ENCODE assay signal across 8 cellular contexts in the genomic region with DNA sequence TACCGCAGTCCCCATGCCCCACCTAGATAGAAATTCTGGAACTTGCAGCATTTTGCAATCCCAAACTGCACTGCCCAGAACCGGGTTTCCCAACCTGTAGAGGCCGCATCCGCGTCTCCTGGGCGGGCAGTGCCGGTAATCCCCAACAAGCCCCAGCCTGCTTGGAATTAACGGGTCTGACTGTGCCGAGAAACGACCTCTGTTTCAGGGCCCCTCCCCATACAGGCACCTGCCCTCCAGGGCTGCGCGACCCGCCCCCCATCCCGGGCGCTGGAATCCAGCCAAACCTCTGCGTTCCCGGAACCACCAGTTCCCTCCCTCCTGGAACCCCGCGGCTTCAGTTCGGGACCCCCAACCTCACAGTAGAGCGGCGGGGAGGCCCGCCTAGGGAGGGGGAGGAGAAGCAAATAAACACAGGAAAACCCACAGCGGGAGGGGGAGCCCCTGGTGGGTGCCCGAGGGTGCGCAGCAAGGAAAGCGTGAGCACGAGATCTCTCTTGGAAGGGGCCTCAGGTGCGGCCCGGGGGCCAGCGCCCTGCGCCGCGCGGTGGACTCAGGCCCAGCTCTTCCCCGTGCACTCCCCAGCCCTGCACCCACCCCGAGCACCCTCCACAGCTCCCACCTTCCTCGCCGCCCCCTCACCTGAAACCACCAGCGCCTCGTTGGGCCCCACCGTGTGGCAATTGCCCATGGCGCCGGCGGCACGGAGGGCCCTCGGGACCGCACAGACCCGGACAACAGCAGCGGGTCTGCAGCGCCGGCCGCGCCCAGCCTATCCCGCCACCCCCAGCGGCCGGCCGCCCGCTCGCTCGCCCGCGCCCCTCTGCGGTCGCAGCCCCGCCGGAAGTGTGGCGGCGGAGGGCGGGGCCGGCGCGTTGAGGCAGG. TPM values are rescaled to one million over a fixed set of nuclear protein-coding genes. Genes with fewer than 3 reads are reported as not detected.
DNase-seq lines count a peak whose midpoint lies in the region; ATAC-seq and TF ChIP-seq lines count a peak whose summit lies in the region.

A gene with protein sequence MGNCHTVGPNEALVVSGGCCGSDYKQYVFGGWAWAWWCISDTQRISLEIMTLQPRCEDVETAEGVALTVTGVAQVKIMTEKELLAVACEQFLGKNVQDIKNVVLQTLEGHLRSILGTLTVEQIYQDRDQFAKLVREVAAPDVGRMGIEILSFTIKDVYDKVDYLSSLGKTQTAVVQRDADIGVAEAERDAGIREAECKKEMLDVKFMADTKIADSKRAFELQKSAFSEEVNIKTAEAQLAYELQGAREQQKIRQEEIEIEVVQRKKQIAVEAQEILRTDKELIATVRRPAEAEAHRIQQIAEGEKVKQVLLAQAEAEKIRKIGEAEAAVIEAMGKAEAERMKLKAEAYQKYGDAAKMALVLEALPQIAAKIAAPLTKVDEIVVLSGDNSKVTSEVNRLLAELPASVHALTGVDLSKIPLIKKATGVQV (minus strand): TSS at position 850 of the 885 bp plus-strand sequence. CDS start 159 bp downstream, at position 691.

- peak within 1 kb of the TSS; percentile 94 for H3K4me2 ChIP-seq in osteoblast (ENCODE audit: insufficient read depth, low read length)

- peaks cover 36 to 45% (median 41%) of the 10 kb centered on the region in 3 donors for H3K4me1 Mint-ChIP-seq in IgD-negative memory B cell

- H3K36me3 Mint-ChIP-seq in IgD-negative memory B cell: peaks cover 5% of the 10 kb centered on the region

- no peak for TF ChIP-seq CTCF in osteoblast (IDR thresholded peaks at IDR 0.05; ENCODE audit: extremely low read depth, low read depth, low read length)

- no peaks in the 10 kb centered on the region for H3K27me3 ChIP-seq in osteoblast (ENCODE audit: insufficient read depth, low read length)
- no peaks in the 10 kb centered on the region for H3K27me3 ChIP-seq in thymus (ENCODE audit: control insufficient read depth, insufficient read depth)

- H3K27ac Mint-ChIP-seq in IgD-negative memory B cell: peak within 1 kb of the TSS; percentile 96 to 99 (median 99)

- WGBS in thymus: under 1% methylated on average over 73 of the region's 73 CpGs

- no peaks in the 10 kb centered on the region for H3K9me3 ChIP-seq in osteoblast (ENCODE audit: low read depth, low read length)
- H3K9me3 ChIP-seq in thymus (ENCODE audit: control insufficient read depth): no peaks in the 10 kb centered on the region

- peaks cover 40% of the 10 kb centered on the region for H3K79me2 ChIP-seq in osteoblast (ENCODE audit: insufficient read depth, low read length)

- DNase-seq in ELF-1 (ENCODE audit: low read depth, low spot score) (peak; percentile 71), germinal center (ENCODE audit: low spot score) (peak; percentile 66), osteoblast (ENCODE audit: insufficient read length, low spot score, missing footprints) (peak; percentile 89)
- DNase-seq in activated naive CD4-positive, alpha-beta T cell treated with Interleukin-2 at 50 U/mL for 16 hours: peak; percentile 73

- peak within 1 kb of the TSS; percentile 90 for H3K4me3 ChIP-seq in osteoblast (ENCODE audit: insufficient read depth, low read length)
- peak within 1 kb of the TSS; percentile 75 for H3K4me3 ChIP-seq in thymus (ENCODE audit: low read length)

- H3K36me3 ChIP-seq in osteoblast (ENCODE audit: insufficient read depth, low read length) (no peaks in the 10 kb centered on the region), thymus (ENCODE audit: control insufficient read depth, insufficient read depth) (peaks cover 3% of the 10 kb centered on the region)

- no peaks in the 10 kb centered on the region for H4K20me1 ChIP-seq in osteoblast (ENCODE audit: insufficient read depth, low read length)

- H3K9me3 Mint-ChIP-seq in IgD-negative memory B cell: no peaks in the 10 kb centered on the region

- no peaks in the 10 kb centered on the region for H3K27me3 Mint-ChIP-seq in IgD-negative memory B cell

- H3K4me1 ChIP-seq in osteoblast (ENCODE audit: insufficient read depth, low read length) (peaks cover 28% of the 10 kb centered on the region), thymus (ENCODE audit: control insufficient read depth, insufficient read depth, low read length) (peaks cover 24% of the 10 kb centered on the region)

- TF ChIP-seq POLR2A in Raji (IDR thresholded peaks at IDR 0.05; ENCODE audit: insufficient read depth, low read depth, low read length): peak; percentile 63

- H3K4me3 Mint-ChIP-seq in IgD-negative memory B cell: peak within 1 kb of the TSS; percentile 96 to 99 (median 98)

- H2AFZ ChIP-seq in osteoblast (ENCODE audit: low read length): peak within 1 kb of the TSS; percentile 96

- no peak for ATAC-seq in GM21737 (IDR thresholded peaks at IDR 0.05; ENCODE audit: unreplicated experiment)

- peak within 1 kb of the TSS; percentile 51 for H3K27ac ChIP-seq in osteoblast (ENCODE audit: low read depth, low read length)
- peak within 1 kb of the TSS; percentile 94 for H3K27ac ChIP-seq in thymus (ENCODE audit: low read depth)

RNA-seq across cellular contexts. Expression of the gene that starts here (rescaled TPM):
- polyA plus RNA-seq in IgD-negative memory B cell (400 TPM), thymus (82.1 TPM)
- total RNA-seq in osteoblast: 32.1 and 35.1 TPM in 2 replicates
